Comparison of ENCODE assay signal across 19 cellular contexts in the genomic region with DNA sequence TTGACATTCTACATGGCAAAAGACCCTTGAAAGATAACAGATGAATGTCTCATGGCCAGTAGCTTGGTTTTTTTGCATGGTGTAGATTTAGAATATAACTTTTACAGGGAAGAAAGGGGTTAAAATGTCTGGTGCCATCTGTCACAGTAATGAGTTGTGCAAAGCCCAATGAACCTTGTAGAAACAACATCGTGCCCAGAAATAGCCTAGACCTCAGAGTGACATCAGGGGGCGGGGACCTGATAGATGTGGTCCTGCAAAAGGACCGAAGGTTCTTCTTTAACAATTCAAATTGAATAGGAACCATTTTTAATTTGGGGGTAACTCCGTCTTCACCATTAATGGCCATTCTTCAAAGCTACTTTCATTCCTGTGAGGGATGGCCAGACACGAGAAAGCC.
"Had no signal": no experiment of that assay in that cellular context is flagged by ENCODE, and none has a peak within 500 bp of the region (broad histone marks: within the 10 kb centered on the region; RNA-seq: fewer than 3 reads in every experiment).

No MANE protein-coding gene starts in this region.

- H3K4me3 ChIP-seq: left lung, transverse colon, uterus had no signal

- DNase-seq: activated CD4-positive, alpha-beta T cell treated with anti-CD3 and anti-CD28 coated beads for 1 hour; activated CD4-positive, alpha-beta T cell treated with anti-CD3 and anti-CD28 coated beads, Interleukin-2, amount 50 U/mL, for 4 hours; activated effector memory CD4-positive, alpha-beta T cell treated with anti-CD3 and anti-CD28 coated beads, Interleukin-2, amount 50 U/mL, for 16 hours; activated naive CD4-positive, alpha-beta T cell treated with anti-CD3 and anti-CD28 coated beads, Interleukin-2, amount 50 U/mL, for 16 hours; activated T-cell treated with anti-CD3 and anti-CD28 coated beads, Interleukin-2, amount 50 U/mL, for 72 hours; endodermal cell; left lung; midbrain; occipital lobe; stimulated activated CD4-positive, alpha-beta T cell treated with anti-CD3 and anti-CD28 coated beads, Interleukin-12 subunit alpha, Interleukin-12 subunit beta, amount 100 ng/mL, for 4 hours; stimulated activated CD4-positive, alpha-beta T cell treated with anti-CD3 and anti-CD28 coated beads, Interleukin-1b, Interleukin-23, amount 100 ng/mL, for 48 hours; stimulated activated CD8-positive, alpha-beta memory T cell treated with anti-CD3 and anti-CD28 coated beads, Interleukin-4, amount 100 ng/mL, for 48 hours; stimulated activated naive CD4-positive, alpha-beta T cell treated with Interleukin-2 at 50 U/mL for 16 hours; T-helper 2 cell; transverse colon; uterus; WERI-Rb-1 had no signal

- H3K27ac Mint-ChIP-seq: activated T-cell treated with anti-CD3 and anti-CD28 coated beads, Interleukin-2, amount 50 U/mL, for 72 hours; endodermal cell had no signal

- H3K4me3 Mint-ChIP-seq: activated T-cell treated with anti-CD3 and anti-CD28 coated beads, Interleukin-2, amount 50 U/mL, for 72 hours; endodermal cell had no signal

- H3K9me3 Mint-ChIP-seq: activated T-cell treated with anti-CD3 and anti-CD28 coated beads, Interleukin-2, amount 50 U/mL, for 72 hours; endodermal cell had no signal

- H3K4me1 Mint-ChIP-seq: endodermal cell had no signal

- ATAC-seq: activated T-cell treated with anti-CD3 and anti-CD28 coated beads, Interleukin-2, amount 50 U/mL, for 72 hours had no signal

- H3K27ac ChIP-seq: epithelial cell of prostate, foreskin keratinocyte, left lung, transverse colon, uterus, WERI-Rb-1 had no signal

- H3K4me1 ChIP-seq: foreskin keratinocyte, uterus had no signal

- H3K27me3 ChIP-seq: left lung, transverse colon, uterus had no signal

- H3K9me3 ChIP-seq: left lung, transverse colon, uterus had no signal

- H3K36me3 ChIP-seq: left lung, transverse colon, uterus, WERI-Rb-1 had no signal
